In the genomic region with DNA sequence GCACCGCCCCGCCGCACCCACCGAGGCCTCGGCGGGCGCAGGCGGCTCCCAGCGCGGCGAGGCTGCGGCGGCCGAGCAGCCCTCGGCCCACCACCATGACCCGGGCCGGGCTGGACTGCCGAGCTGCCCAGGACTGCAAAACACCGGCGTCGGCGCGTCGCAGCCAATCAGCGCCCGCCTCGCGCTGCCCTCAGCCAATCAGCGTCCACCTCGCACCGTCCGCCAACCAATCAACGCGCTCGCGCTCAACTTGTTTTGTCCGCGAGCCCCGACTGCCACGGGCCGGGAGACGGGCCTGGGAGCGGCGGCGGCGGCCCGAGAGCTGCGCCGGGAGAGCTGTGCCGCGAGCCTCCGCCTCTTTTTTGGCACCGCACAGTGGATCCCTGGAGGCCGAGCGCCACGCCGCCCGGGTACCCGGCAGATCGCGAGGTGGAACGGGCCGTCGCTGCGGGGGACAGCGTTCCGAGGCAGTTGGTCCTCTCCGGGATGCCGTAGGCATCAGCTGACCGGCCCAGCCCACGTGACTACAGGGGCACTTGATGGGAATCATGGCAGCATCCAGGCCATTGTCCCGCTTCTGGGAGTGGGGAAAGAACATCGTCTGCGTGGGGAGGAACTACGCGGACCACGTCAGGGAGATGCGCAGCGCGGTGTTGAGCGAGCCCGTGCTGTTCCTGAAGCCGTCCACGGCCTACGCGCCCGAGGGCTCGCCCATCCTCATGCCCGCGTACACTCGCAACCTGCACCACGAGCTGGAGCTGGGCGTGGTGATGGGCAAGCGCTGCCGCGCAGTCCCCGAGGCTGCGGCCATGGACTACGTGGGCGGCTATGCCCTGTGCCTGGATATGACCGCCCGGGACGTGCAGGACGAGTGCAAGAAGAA, we compare ENCODE assay signal across 8 cellular contexts. TPM values are rescaled to one million over a fixed set of nuclear protein-coding genes. Genes with fewer than 3 reads are reported as not detected.
A peak's percentile ranks its signal among the peaks of the same experiment; 100 is the strongest.
DNase-seq lines count a peak whose midpoint lies in the region; ATAC-seq and TF ChIP-seq lines count a peak whose summit lies in the region.

A gene (plus strand): TSS at position 516 of the 883 bp plus-strand sequence. CDS start 33 bp downstream, at position 549.
A gene (minus strand): TSS at position 135 of the 883 bp plus-strand sequence. CDS start 38 bp downstream, at position 97.

- no peaks in the 10 kb centered on the region for H3K9me3 Mint-ChIP-seq in activated B cell treated with CpG ODN at 0.5 μM for 24 hours

- H3K27me3 ChIP-seq in spleen (replicated peaks in 1 of 7) = no peaks in the 10 kb centered on the region

- no peak for TF ChIP-seq POLR2A in spleen (IDR thresholded peaks at IDR 0.05)

- no peaks in the 10 kb centered on the region for H3K9me3 ChIP-seq in spleen

- H3K4me3 ChIP-seq in AG09309 (ENCODE audit: control insufficient read depth, low read depth, low read length) (peak within 1 kb of the TSS; percentile 78), cardiac fibroblast (replicated peaks in 1 of 2; ENCODE audit: low read depth in 2 of 2, low read length in 2 of 2) (peak within 1 kb of the TSS; percentile 98 to 100), spleen (peak within 1 kb of the TSS; percentile 78 to 99 (median 94))

- peak within 1 kb of the TSS; percentile 74 to 96 (median 91) for H3K27ac ChIP-seq in spleen

- H3K4me1 ChIP-seq in spleen = peaks cover 31 to 74% (median 56%) of the 10 kb centered on the region in 6 donors

- DNase-seq in AG09309 (ENCODE audit: low read depth) (peak; percentile 86), NCI-H345 (lab: John Stamatoyannopoulos, UW) (peak; percentile 93), activated B cell treated with CpG ODN at 0.5 μM for 24 hours (peak; percentile 95), cardiac fibroblast (ENCODE audit: low read depth in 2 of 2) (peak; percentile 96 to 97), inferior parietal cortex (ENCODE audit: extremely low spot score) (peak; percentile 97), spleen (peak; percentile 97)

- POLR2A ChIA-PET in activated B cell treated with CpG ODN at 0.5 μM for 24 hours (lab: Charles Lee) = interaction anchor here (0.5 to 2.3 kb wide), 13 partner anchors 11 to 1200 kb away, joined by 3 to 20 read pairs (median 5); a partner anchor contains a TSS

- peaks cover 12% of the 10 kb centered on the region for H3K36me3 Mint-ChIP-seq in activated B cell treated with CpG ODN at 0.5 μM for 24 hours (ENCODE audit: low read depth)

- peaks cover 0 to 35% (median 16%) of the 10 kb centered on the region in 6 donors for H3K36me3 ChIP-seq in spleen

- intact Hi-C loops in activated B cell treated with CpG ODN at 0.5 μM for 24 hours (cut with micrococcal nuclease) (loop anchor here (1.0 to 2.0 kb wide), 4 partner anchors 45 to 214 kb away; a partner anchor contains a TSS), spleen (cut with DNase I; ENCODE audit: low total_unique reads) (no loop called here)

- TF ChIP-seq CTCF in AG09309 (IDR thresholded peaks at IDR 0.05; ENCODE audit: control insufficient read depth, insufficient read depth, low read depth, low read length, missing control alignments) (no peak), activated B cell treated with CpG ODN at 0.5 μM for 24 hours (IDR thresholded peaks at IDR 0.05) (no peak), cardiac fibroblast (IDR thresholded peaks at IDR 0.05; ENCODE audit: low read depth, low read length) (no peak), spleen (IDR thresholded peaks at IDR 0.05 in 8 of 11, conservative IDR thresholded peaks at IDR 0.05 in 3 of 11) (peak in 1 of 11 experiments; percentile 32)

- peaks cover 39% of the 10 kb centered on the region for H3K4me1 Mint-ChIP-seq in activated B cell treated with CpG ODN at 0.5 μM for 24 hours

- WGBS in spleen, 5 donors = 0 to 1% (median 0%) methylated on average over 33 to 104 of the region's 104 CpGs

- H3K27ac Mint-ChIP-seq in activated B cell treated with CpG ODN at 0.5 μM for 24 hours = peak within 1 kb of the TSS; percentile 91

- H3K27me3 Mint-ChIP-seq in activated B cell treated with CpG ODN at 0.5 μM for 24 hours = no peaks in the 10 kb centered on the region

- ATAC-seq in GM19025 (IDR thresholded peaks at IDR 0.05; ENCODE audit: low read depth, unreplicated experiment) (peak; percentile 73), HG03280 (IDR thresholded peaks at IDR 0.05; ENCODE audit: unreplicated experiment) (peak; percentile 81), activated B cell treated with CpG ODN at 0.5 μM for 24 hours (ENCODE audit: low read depth) (peak; percentile 88)

- peak within 1 kb of the TSS; percentile 94 for H3K4me3 Mint-ChIP-seq in activated B cell treated with CpG ODN at 0.5 μM for 24 hours

- CTCF ChIA-PET in activated B cell treated with CpG ODN at 0.5 μM for 24 hours (lab: Charles Lee) = interaction anchor here (1.6 kb wide), 1 partner anchor 44 kb away, joined by 3 read pairs; a partner anchor contains a TSS

RNA-seq across cellular contexts. Expression of the first gene that starts in this region (rescaled TPM):
- total RNA-seq in activated B cell treated with CpG ODN at 0.5 μM for 24 hours (10.2 and 10.4 TPM in 2 replicates), spleen (10 to 100 TPM in 6 of 7 donors, 1 to 10 TPM in 1; 9.5 to 34.9 (median 17.7) TPM)
- polyA plus RNA-seq in spleen = 10 to 100 TPM; 13.8 to 23.1 (median 15.4) TPM

RNA-seq across cellular contexts. Expression of the second gene that starts in this region (rescaled TPM):
- total RNA-seq in activated B cell treated with CpG ODN at 0.5 μM for 24 hours (19.0 and 19.5 TPM in 2 replicates), spleen (10 to 100 TPM; 42.4 to 60.4 (median 49.1) TPM)
- polyA plus RNA-seq in spleen = 10 to 100 TPM; 33.6 to 76.6 (median 41.0) TPM

Comparison
In these comparisons a context has a peak if more than half of its experiments do, and no peak if none do; other contexts are left out.
1. Peak in every context shown above with its lines: DNase-seq, ATAC-seq, H3K4me3 ChIP-seq and H3K27ac ChIP-seq.